13 cellular contexts compared by ENCODE assay signal in genomic region chr1:113674591-113674990, GRCh38.
"Had no signal": no experiment of that assay in that cellular context is flagged by ENCODE, and none has a peak within 500 bp of the region (broad histone marks: within the 10 kb centered on the region; RNA-seq: fewer than 3 reads in every experiment).

No MANE protein-coding gene starts in this region.

- H3K9me3 ChIP-seq: left ventricle myocardium inferior, pancreas, sigmoid colon, stomach, thoracic aorta, upper lobe of right lung had no signal

- H3K27ac ChIP-seq: left ventricle myocardium inferior, pancreas, sigmoid colon, stomach, thoracic aorta, upper lobe of right lung had no signal

- H3K27ac Mint-ChIP-seq: activated naive CD4-positive, alpha-beta T cell treated with anti-CD3 and anti-CD28 coated beads, Interleukin-2, amount 10 ng/mL, durations not matched to agents 7 days and 5 days; activated T-helper 2 cell treated with anti-CD3 and anti-CD28 coated beads, Interferon-gamma antibody, Interleukin-2, Interleukin-4, amounts not matched to agents 10 μg/mL and 5 μg/mL and 100 μg/mL, durations not matched to agents 14 hours and 24 hours and 36 hours; endodermal cell; memory B cell had no signal

- H3K9me3 Mint-ChIP-seq: activated naive CD4-positive, alpha-beta T cell treated with anti-CD3 and anti-CD28 coated beads, Interleukin-2, amount 10 ng/mL, durations not matched to agents 7 days and 5 days; activated T-helper 2 cell treated with anti-CD3 and anti-CD28 coated beads, Interferon-gamma antibody, Interleukin-2, Interleukin-4, amounts not matched to agents 10 μg/mL and 5 μg/mL and 100 μg/mL, durations not matched to agents 14 hours and 24 hours and 36 hours; endodermal cell; memory B cell; naive thymus-derived CD8-positive, alpha-beta T cell had no signal

- ATAC-seq: naive thymus-derived CD8-positive, alpha-beta T cell; pancreas; upper lobe of right lung had no signal

- H3K4me3 ChIP-seq: left ventricle myocardium inferior, pancreas, sigmoid colon, stomach, thoracic aorta, upper lobe of right lung had no signal

- H3K27me3 ChIP-seq: pancreas, sigmoid colon, stomach, upper lobe of right lung had no signal

- H3K4me1 ChIP-seq: upper lobe of right lung had no signal

- H3K36me3 ChIP-seq: thoracic aorta had no signal

- H3K27me3 Mint-ChIP-seq: activated naive CD4-positive, alpha-beta T cell treated with anti-CD3 and anti-CD28 coated beads, Interleukin-2, amount 10 ng/mL, durations not matched to agents 7 days and 5 days; naive thymus-derived CD8-positive, alpha-beta T cell had no signal

- H3K36me3 Mint-ChIP-seq: activated naive CD4-positive, alpha-beta T cell treated with anti-CD3 and anti-CD28 coated beads, Interleukin-2, amount 10 ng/mL, durations not matched to agents 7 days and 5 days; memory B cell; naive thymus-derived CD8-positive, alpha-beta T cell had no signal

- DNase-seq: activated CD4-positive, CD25-positive, alpha-beta regulatory T cell treated with anti-CD3 and anti-CD28 coated beads, Interleukin-2, amount 50 U/mL, for 72 hours; activated naive CD4-positive, alpha-beta T cell treated with anti-CD3 and anti-CD28 coated beads, Interleukin-2, amount 10 ng/mL, durations not matched to agents 7 days and 5 days; endodermal cell; left ventricle myocardium inferior; naive thymus-derived CD8-positive, alpha-beta T cell; pancreas; sigmoid colon; stimulated activated CD4-positive, alpha-beta T cell treated with anti-CD3 and anti-CD28 coated beads, Interleukin-1b, Interleukin-23, amount 100 ng/mL, for 48 hours; stomach; upper lobe of right lung had no signal

- H3K4me1 Mint-ChIP-seq: activated naive CD4-positive, alpha-beta T cell treated with anti-CD3 and anti-CD28 coated beads, Interleukin-2, amount 10 ng/mL, durations not matched to agents 7 days and 5 days; memory B cell had no signal

- H3K4me3 Mint-ChIP-seq: activated naive CD4-positive, alpha-beta T cell treated with anti-CD3 and anti-CD28 coated beads, Interleukin-2, amount 10 ng/mL, durations not matched to agents 7 days and 5 days; endodermal cell; memory B cell; naive thymus-derived CD8-positive, alpha-beta T cell had no signal
